8 cellular contexts compared by ENCODE assay signal in genomic region chr20:37903317-37904007, GRCh38. TPM values are rescaled to one million over a fixed set of nuclear protein-coding genes. Genes with fewer than 3 reads are reported as not detected.
DNase-seq lines count a peak whose midpoint lies in the region; ATAC-seq, FAIRE-seq and TF ChIP-seq lines count a peak whose summit lies in the region.

No MANE protein-coding gene starts in this region.

- ATAC-seq in left ventricle myocardium superior (no peak), GM21381 (IDR thresholded peaks at IDR 0.05; ENCODE audit: unreplicated experiment) (no peak), body of pancreas (no peak)

- no peak overlapping the region for H3K9ac ChIP-seq in adipocyte (ENCODE audit: low read length)
- no peak overlapping the region for H3K9ac ChIP-seq in liver (ENCODE audit: low read depth in 1 of 2, low read length in 2 of 2)

- H3K36me3 ChIP-seq in left ventricle myocardium inferior = no peaks in the 10 kb centered on the region
- no peaks in the 10 kb centered on the region for H3K36me3 ChIP-seq in adipocyte (ENCODE audit: control insufficient read depth, insufficient read depth, low read length, severe bottlenecking)
- H3K36me3 ChIP-seq in liver (ENCODE audit: control insufficient read depth in 4 of 4, insufficient read depth in 3 of 4, low read depth in 1 of 4, low read length in 3 of 4) = no peaks in the 10 kb centered on the region
- no peaks in the 10 kb centered on the region for H3K36me3 ChIP-seq in body of pancreas (replicated peaks in 1 of 2; ENCODE audit: insufficient read depth in 1 of 2, low read depth in 2 of 2)

- TF ChIP-seq RAD21 in liver (IDR thresholded peaks at IDR 0.05) = no peak

- intact Hi-C loops in left ventricle myocardium inferior (cut with micrococcal nuclease) = no loop called here
- intact Hi-C loops in left ventricle myocardium superior (cut with micrococcal nuclease) = no loop called here
- intact Hi-C loops in body of pancreas (cut with DNase I) = no loop called here

- FAIRE-seq in urothelium cell line (lab: Jason Lieb, UNC) = peak; percentile 79

- no peak for TF ChIP-seq POLR2A in body of pancreas (IDR thresholded peaks at IDR 0.05)

- H3K4me1 ChIP-seq in left ventricle myocardium inferior (peaks cover 27% of the 10 kb centered on the region), adipocyte (ENCODE audit: control insufficient read depth, insufficient read depth, low read length) (peaks cover 3% of the 10 kb centered on the region), liver (ENCODE audit: control insufficient read depth in 4 of 4, insufficient read depth in 4 of 4, low read length in 3 of 4) (peaks cover 3 to 8% (median 5%) of the 10 kb centered on the region in 4 donors), body of pancreas (peaks cover 13% of the 10 kb centered on the region)

- no peaks in the 10 kb centered on the region for H3K9me3 ChIP-seq in left ventricle myocardium inferior (replicated peaks)
- no peaks in the 10 kb centered on the region for H3K9me3 ChIP-seq in adipocyte (ENCODE audit: control insufficient read depth, low read length)
- H3K9me3 ChIP-seq in liver (ENCODE audit: control insufficient read depth in 4 of 4, low read length in 3 of 4) = no peaks in the 10 kb centered on the region
- H3K9me3 ChIP-seq in body of pancreas = no peaks in the 10 kb centered on the region

- peaks cover 96% of the 10 kb centered on the region for H3K27me3 ChIP-seq in left ventricle myocardium inferior (ENCODE audit: low read depth)
- peaks cover 17% of the 10 kb centered on the region for H3K27me3 ChIP-seq in adipocyte (replicated peaks; ENCODE audit: control insufficient read depth, insufficient read depth, low read length)
- H3K27me3 ChIP-seq in liver (ENCODE audit: control insufficient read depth in 4 of 4, insufficient read depth in 4 of 4, low read length in 3 of 4) = peaks cover 0 to 3% (median 0%) of the 10 kb centered on the region in 4 donors
- H3K27me3 ChIP-seq in body of pancreas = peaks cover 0 to 9% of the 10 kb centered on the region in 2 donors

- H3K4me3 ChIP-seq in left ventricle myocardium inferior (peak overlapping the region; percentile 64), adipocyte (ENCODE audit: low read length) (peak overlapping the region; percentile 46), liver (ENCODE audit: low read depth in 1 of 3, low read length in 3 of 3) (peak overlapping the region in 2 of 3 donors; percentile 23 to 47), body of pancreas (no peak overlapping the region)

- WGBS in liver = 35% methylated on average over 67 of the region's 67 CpGs
- WGBS in body of pancreas, 2 donors = 27 to 93% methylated on average over 15 to 66 of the region's 67 CpGs

- TF ChIP-seq CTCF in left ventricle myocardium inferior (IDR thresholded peaks at IDR 0.05; ENCODE audit: borderline replicate concordance) (peak; percentile 33), liver (IDR thresholded peaks at IDR 0.05; ENCODE audit: low read depth, low read length, missing input control) (peak; percentile 9), body of pancreas (IDR thresholded peaks at IDR 0.05) (no peak)

- DNase-seq in left ventricle myocardium inferior = no peak
- no peak for DNase-seq in left ventricle myocardium superior
- no peak for DNase-seq in adipocyte (ENCODE audit: low read depth)
- DNase-seq in urothelium cell line (ENCODE audit: low spot score) = no peak
- DNase-seq in body of pancreas = no peak
- DNase-seq in NCI-H446 (lab: John Stamatoyannopoulos, UW) = no peak

- H3K27ac ChIP-seq in left ventricle myocardium inferior (replicated peaks) (peak overlapping the region; percentile 16), liver (ENCODE audit: low read depth in 1 of 2, low read length in 2 of 2) (no peak overlapping the region), body of pancreas (no peak overlapping the region)

TF ChIP-seq in liver, 16 proteins besides CTCF, POLR2A, EP300 and RAD21:
- TF ChIP-seq TAF1 (conservative IDR thresholded peaks at IDR 0.05) (no peak), YY1 (IDR thresholded peaks at IDR 0.05) (no peak), EGR1 (IDR thresholded peaks at IDR 0.05; ENCODE audit: low read depth in 2 of 2) (no peak), MAX (IDR thresholded peaks at IDR 0.05) (no peak), SP1 (IDR thresholded peaks at IDR 0.05) (no peak), NR2F2 (IDR thresholded peaks at IDR 0.05) (no peak), JUND (IDR thresholded peaks at IDR 0.05) (no peak), HNF4A (conservative IDR thresholded peaks at IDR 0.05) (no peak), ATF3 (IDR thresholded peaks at IDR 0.05) (no peak), GABPA (IDR thresholded peaks at IDR 0.05 in 1 of 2, conservative IDR thresholded peaks at IDR 0.05 in 1 of 2) (no peak), FOXA2 (IDR thresholded peaks at IDR 0.05) (no peak), ZBTB33 (IDR thresholded peaks at IDR 0.05) (no peak), RXRA (IDR thresholded peaks at IDR 0.05) (no peak), REST (IDR thresholded peaks at IDR 0.05) (no peak), HNF4G (IDR thresholded peaks at IDR 0.05) (no peak)

RNA-seq across cellular contexts. Expression of gene VSTM2L, which starts 0.5 kb away (rescaled TPM):
- total RNA-seq in left ventricle myocardium inferior (50.3 TPM), left ventricle myocardium superior (10.3 TPM), liver (under 1 TPM; 0.50 to 0.79 TPM), body of pancreas (1 to 10 TPM; 5.3 to 7.0 TPM)
- polyA plus RNA-seq in liver = under 1 TPM; 0.31 to 0.62 TPM

Comparison
In these comparisons a context has a peak if more than half of its experiments do, and no peak if none do; other contexts are left out.
1. H3K4me3 ChIP-seq: peak in left ventricle myocardium inferior (single experiment), adipocyte (single experiment) and liver (2 of 3); none in body of pancreas (0 of 2).
2. CTCF ChIP-seq: peak in left ventricle myocardium inferior (single experiment) and liver (single experiment); none in body of pancreas (0 of 7).